ENCODE assay signal across 8 cellular contexts in the genomic region with DNA sequence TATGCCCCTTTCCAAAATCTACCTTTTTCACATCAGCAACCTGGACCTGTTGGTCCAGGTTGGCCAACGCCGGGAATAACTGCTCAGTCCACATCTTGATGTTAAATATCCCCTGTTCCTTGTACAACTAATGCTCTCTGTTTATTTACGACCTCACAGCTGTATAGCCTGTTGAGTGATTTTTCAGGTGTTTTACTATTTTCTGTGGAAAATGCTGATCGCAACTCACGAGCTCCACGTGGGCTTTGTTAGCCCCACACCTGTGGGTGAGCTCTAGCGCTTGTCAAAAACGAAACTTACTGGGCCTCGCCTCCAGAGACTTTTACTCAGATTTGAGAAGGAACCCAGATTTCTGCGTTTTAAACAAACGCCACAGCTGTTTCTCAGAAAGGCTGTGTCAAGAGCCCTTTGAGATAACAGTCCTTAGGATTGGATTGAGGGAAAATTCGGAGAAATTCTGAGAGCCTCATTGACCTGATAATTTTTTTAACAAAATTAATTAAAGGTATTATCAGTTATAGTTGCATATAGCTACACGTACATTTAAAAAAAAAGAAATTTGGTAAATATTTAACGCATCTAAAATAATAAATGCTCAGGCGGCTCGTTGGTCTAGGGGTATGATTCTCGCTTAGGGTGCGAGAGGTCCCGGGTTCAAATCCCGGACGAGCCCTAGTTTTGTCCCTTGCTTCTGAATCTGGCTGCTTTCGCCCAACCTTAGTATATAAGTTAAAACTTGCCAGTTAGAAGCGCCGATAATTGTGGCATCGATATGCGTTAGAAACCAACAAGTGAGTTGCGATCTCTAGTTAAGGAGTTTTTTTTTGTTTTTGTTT. TPM values are rescaled to one million over a fixed set of nuclear protein-coding genes. Genes with fewer than 3 reads are reported as not detected.
DNase-seq lines count a peak whose midpoint lies in the region; ATAC-seq and TF ChIP-seq lines count a peak whose summit lies in the region.

No MANE protein-coding gene starts in this region.

- DNase-seq in A172 (ENCODE audit: low spot score) = peak; percentile 72
- peak; percentile 82 for DNase-seq in NCI-H2227 (lab: John Stamatoyannopoulos, UW; ENCODE audit: unreplicated experiment)
- peak; percentile 85 for DNase-seq in activated CD4-positive, alpha-beta T cell treated with anti-CD3 and anti-CD28 coated beads, Interleukin-2, amount 10 ng/mL, durations not matched to agents 24 days and 14 days
- DNase-seq in effector CD8-positive, alpha-beta T cell (lab: John Stamatoyannopoulos, UW) = peak; percentile 24
- DNase-seq in testis = no peak
- DNase-seq in NCI-H2107 treated with DMSO at 0.1 percent for 48 hours (lab: John Stamatoyannopoulos, UW; ENCODE audit: unreplicated experiment) = no peak

- no peaks in the 10 kb centered on the region for H3K36me3 ChIP-seq in testis (ENCODE audit: low read depth, missing control alignments)

- TF ChIP-seq CTCF in testis (IDR thresholded peaks at IDR 0.05) = no peak

- H3K27me3 ChIP-seq in mononuclear cell (ENCODE audit: insufficient read depth, low read length) (no peaks in the 10 kb centered on the region), testis (no peaks in the 10 kb centered on the region)

- H3K9me3 Mint-ChIP-seq in activated CD4-positive, alpha-beta T cell treated with anti-CD3 and anti-CD28 coated beads, Interleukin-2, amount 10 ng/mL, durations not matched to agents 24 days and 14 days = no peaks in the 10 kb centered on the region

- TF ChIP-seq POLR2A in testis (IDR thresholded peaks at IDR 0.05) = no peak

- intact Hi-C loops in activated CD4-positive, alpha-beta T cell treated with anti-CD3 and anti-CD28 coated beads, Interleukin-2, amount 10 ng/mL, durations not matched to agents 24 days and 14 days (cut with micrococcal nuclease) = loop anchor here (1.0 to 5.0 kb wide), 4 partner anchors 13 to 922 kb away; a partner anchor contains a TSS
- intact Hi-C loops in testis (cut with DNase I; ENCODE audit: low total_unique reads) = no loop called here

- H3K4me1 Mint-ChIP-seq in activated CD4-positive, alpha-beta T cell treated with anti-CD3 and anti-CD28 coated beads, Interleukin-2, amount 10 ng/mL, durations not matched to agents 24 days and 14 days = peaks cover 18% of the 10 kb centered on the region

- H3K4me3 Mint-ChIP-seq in activated CD4-positive, alpha-beta T cell treated with anti-CD3 and anti-CD28 coated beads, Interleukin-2, amount 10 ng/mL, durations not matched to agents 24 days and 14 days = peak overlapping the region; percentile 72

- WGBS in testis, 2 donors = 9 to 15% methylated on average over 27 of the region's 27 CpGs

- H3K9me3 ChIP-seq in mononuclear cell (ENCODE audit: low read depth, low read length) (no peaks in the 10 kb centered on the region), testis (no peaks in the 10 kb centered on the region)

- H3K27ac ChIP-seq in testis = peak overlapping the region; percentile 41 to 90

- peak; percentile 40 for ATAC-seq in GM19324 (IDR thresholded peaks at IDR 0.05; ENCODE audit: low FRiP score, unreplicated experiment)

- H3K4me1 ChIP-seq in mononuclear cell (ENCODE audit: insufficient read depth, low read length) (peaks cover 45% of the 10 kb centered on the region), testis (peaks cover 12% of the 10 kb centered on the region)

- peak overlapping the region; percentile 94 for H3K27ac Mint-ChIP-seq in activated CD4-positive, alpha-beta T cell treated with anti-CD3 and anti-CD28 coated beads, Interleukin-2, amount 10 ng/mL, durations not matched to agents 24 days and 14 days

- H3K27me3 Mint-ChIP-seq in activated CD4-positive, alpha-beta T cell treated with anti-CD3 and anti-CD28 coated beads, Interleukin-2, amount 10 ng/mL, durations not matched to agents 24 days and 14 days = peaks cover 2% of the 10 kb centered on the region

- no peaks in the 10 kb centered on the region for H3K36me3 Mint-ChIP-seq in activated CD4-positive, alpha-beta T cell treated with anti-CD3 and anti-CD28 coated beads, Interleukin-2, amount 10 ng/mL, durations not matched to agents 24 days and 14 days (ENCODE audit: low read depth)

- H3K4me3 ChIP-seq in mononuclear cell (ENCODE audit: low read length) = peak overlapping the region; percentile 47
- peak overlapping the region; percentile 4 to 75 for H3K4me3 ChIP-seq in testis

RNA-seq across cellular contexts. Expression of gene HMGN4, which starts 16.7 kb away (rescaled TPM):
- total RNA-seq in A172 (2014; rRNA removed; shearing (Covaris generic)) = 101 and 106 TPM in 2 replicates
- 81.6 and 83.4 TPM in 2 replicates for total RNA-seq in activated CD4-positive, alpha-beta T cell treated with anti-CD3 and anti-CD28 coated beads, Interleukin-2, amount 10 ng/mL, durations not matched to agents 24 days and 14 days
- total RNA-seq in mononuclear cell (40.4 TPM), testis (10 to 100 TPM; 69.4 to 74.8 TPM)
- polyA plus RNA-seq in testis (ENCODE audit: insufficient read depth, low read depth, low replicate concordance) = 72.2 TPM

RNA-seq across cellular contexts. Expression of gene ABT1, which starts 41.9 kb away (rescaled TPM):
- total RNA-seq in A172 (2014; rRNA removed; shearing (Covaris generic)) = 18.9 and 20.4 TPM in 2 replicates
- total RNA-seq in activated CD4-positive, alpha-beta T cell treated with anti-CD3 and anti-CD28 coated beads, Interleukin-2, amount 10 ng/mL, durations not matched to agents 24 days and 14 days = 31.9 and 32.1 TPM in 2 replicates
- 36.9 TPM for total RNA-seq in mononuclear cell
- total RNA-seq in testis = 10 to 100 TPM; 18.9 to 23.6 TPM
- polyA plus RNA-seq in testis (ENCODE audit: insufficient read depth, low read depth, low replicate concordance) = 17.0 TPM

RNA-seq across cellular contexts. Expression of gene BTN1A1, which starts 54.8 kb away (rescaled TPM):
- not detected in 2 replicates for total RNA-seq in A172 (2014; rRNA removed; shearing (Covaris generic))
- 0.07 TPM in 1 of 2 replicates, not detected in the other for total RNA-seq in activated CD4-positive, alpha-beta T cell treated with anti-CD3 and anti-CD28 coated beads, Interleukin-2, amount 10 ng/mL, durations not matched to agents 24 days and 14 days
- total RNA-seq in mononuclear cell (not detected), testis (under 1 TPM; 0.31 TPM)
- 0.30 TPM for polyA plus RNA-seq in testis (ENCODE audit: insufficient read depth, low read depth, low replicate concordance)

Comparison
In these comparisons a context has a peak if more than half of its experiments do, and no peak if none do; other contexts are left out.
1. DNase-seq: peak in A172 (single experiment), NCI-H2227 (single experiment), activated CD4-positive, alpha-beta T cell treated with anti-CD3 and anti-CD28 coated beads, Interleukin-2, amount 10 ng/mL, durations not matched to agents 24 days and 14 days (single experiment) and effector CD8-positive, alpha-beta T cell (single experiment); none in testis (single experiment) and NCI-H2107 treated with DMSO at 0.1 percent for 48 hours (single experiment).